Comparison of ENCODE assay signal across 10 cellular contexts in genomic region chr15:77067691-77068367, GRCh38. TPM values are rescaled to one million over a fixed set of nuclear protein-coding genes. Genes with fewer than 3 reads are reported as not detected.
DNase-seq lines count a peak whose midpoint lies in the region; ATAC-seq and TF ChIP-seq lines count a peak whose summit lies in the region.
"Had no signal": no experiment of that assay in that cellular context is flagged by ENCODE, and none has a peak within 500 bp of the region (broad histone marks: within the 10 kb centered on the region; RNA-seq: fewer than 3 reads in every experiment).

No MANE protein-coding gene starts in this region.

- peaks cover 57% of the 10 kb centered on the region for H3F3A ChIP-seq in PC-9 (ENCODE audit: insufficient read depth, low read depth)

- H3K27me3 Mint-ChIP-seq in H9 (ENCODE audit: low read depth), result no peaks in the 10 kb centered on the region; the same call in 1 of the 2 replicates

- H3K9me3 ChIP-seq in H9 (ENCODE audit: control insufficient read depth, low read depth, low read length) (no peaks in the 10 kb centered on the region), PC-9 (ENCODE audit: insufficient read depth, low read depth) (no peaks in the 10 kb centered on the region), spleen (no peaks in the 10 kb centered on the region)
- H3K9me3 ChIP-seq: gastroesophageal sphincter had no signal

- no peak overlapping the region for H2BK120ac ChIP-seq in H9 (ENCODE audit: low read depth, low read length, poor library complexity, severe bottlenecking)

- TF ChIP-seq CTCF in H9 (conservative IDR thresholded peaks at IDR 0.05), result no peak
- no peak for TF ChIP-seq CTCF in PC-9 (conservative IDR thresholded peaks at IDR 0.05)
- no peak for TF ChIP-seq CTCF in fibroblast of villous mesenchyme (IDR thresholded peaks at IDR 0.05; ENCODE audit: insufficient read depth, low read depth, low read length)
- TF ChIP-seq CTCF in spleen (IDR thresholded peaks at IDR 0.05 in 8 of 11, conservative IDR thresholded peaks at IDR 0.05 in 3 of 11), result no peak
- no peak for TF ChIP-seq CTCF in RWPE1 (conservative IDR thresholded peaks at IDR 0.05; ENCODE audit: low read depth)

- no peak overlapping the region for H2AK5ac ChIP-seq in H9 (ENCODE audit: insufficient read length, low read length)

- H3K4me3 ChIP-seq in PC-9 (0 out of 2 replicates have a peak overlapping the region, but pooled peaks have one; percentile 25), fibroblast of villous mesenchyme (ENCODE audit: low read depth, low read length) (no peak overlapping the region), spleen (peak overlapping the region in 1 of 8 donors; percentile 32)
- H3K4me3 ChIP-seq: gastroesophageal sphincter had no signal

- peaks cover 27 to 32% of the 10 kb centered on the region in 2 experiments for H3K4me1 Mint-ChIP-seq in H9

- no peaks in the 10 kb centered on the region for H4K20me1 ChIP-seq in H9 (ENCODE audit: control insufficient read depth, insufficient read depth, insufficient read length)
- no peaks in the 10 kb centered on the region for H4K20me1 ChIP-seq in PC-9 (ENCODE audit: insufficient read depth)

- no peak overlapping the region for H2BK12ac ChIP-seq in H9 (ENCODE audit: insufficient read length, low read depth, low read length)

- no TSS peak for BruUV-seq in PC-9 (replicated peaks; lab: Mats Ljungman, UMichigan)

- no peak overlapping the region for H4K5ac ChIP-seq in H9 (ENCODE audit: insufficient read length, low read depth, low read length)

- DNase-seq in H9 (no peak), PC-9 (peak in 1 of 2 experiments; percentile 70), fibroblast of villous mesenchyme (ENCODE audit: low read depth) (peak; percentile 56), spleen (no peak), NCI-H1417 treated with DMSO at 0.1 percent for 48 hours (lab: John Stamatoyannopoulos, UW) (no peak), RWPE1 (ENCODE audit: low spot score) (no peak)
- DNase-seq: activated T-cell treated with anti-CD3 and anti-CD28 coated beads, Interleukin-2, amount 50 U/mL, for 48 hours; stimulated activated CD8-positive, alpha-beta memory T cell treated with anti-CD3 and anti-CD28 coated beads, Interleukin-4, amount 100 ng/mL, for 48 hours had no signal

- no peak overlapping the region for H4K8ac ChIP-seq in H9 (replicated peaks; ENCODE audit: insufficient read length, low read depth, low read length)

- no peak overlapping the region for H2BK15ac ChIP-seq in H9 (ENCODE audit: low read depth, low read length)

- peaks cover 6% of the 10 kb centered on the region for H3K23me2 ChIP-seq in H9 (ENCODE audit: insufficient read length, low read depth, low read length, poor library complexity, severe bottlenecking)

- ATAC-seq in HG02571 (IDR thresholded peaks at IDR 0.05; ENCODE audit: unreplicated experiment), result no peak
- ATAC-seq: gastroesophageal sphincter had no signal

- intact Hi-C loops in PC-9 (cut with micrococcal nuclease; ENCODE audit: unreplicated experiment), result no loop called here
- intact Hi-C loops in spleen (cut with DNase I; ENCODE audit: low total_unique reads), result no loop called here

- H3K27ac ChIP-seq in H9 (ENCODE audit: insufficient read length, low read depth, low read length) (no peak overlapping the region), PC-9 (peak overlapping the region; percentile 88), spleen (peak overlapping the region in 7 of 8 donors; percentile 7 to 85 (median 72)), RWPE1 (no peak overlapping the region)
- H3K27ac ChIP-seq: gastroesophageal sphincter had no signal

- no peak overlapping the region for H3K18ac ChIP-seq in H9 (ENCODE audit: insufficient read length, low read depth, low read length)

- H3K27ac Mint-ChIP-seq in H9, result no peak overlapping the region

- H3K79me2 ChIP-seq in H9 (ENCODE audit: insufficient read depth, low read length) (peaks cover 14% of the 10 kb centered on the region; the same call in 1 of the 2 replicates), PC-9 (ENCODE audit: low read depth) (peaks cover 63% of the 10 kb centered on the region)

- H2BK5ac ChIP-seq in H9 (ENCODE audit: insufficient read length, low read length), result no peak overlapping the region

- CTCF ChIA-PET in PC-9 (lab: Charles Lee), result interaction anchor here (0.5 kb wide), 1 partner anchor 430 kb away, joined by 3 read pairs; no protein-coding TSS in a partner anchor
- CTCF ChIA-PET in RWPE1 (lab: Yijun Ruan, JAX), result interaction anchor here (0.6 kb wide), 1 partner anchor 27 kb away, joined by 3 read pairs; no protein-coding TSS in a partner anchor

- H3K56ac ChIP-seq in H9 (ENCODE audit: insufficient read length, low read depth, low read length), result no peak overlapping the region

- H3K27me3 ChIP-seq in H9 (ENCODE audit: insufficient read depth, low read length), result no peaks in the 10 kb centered on the region
- no peaks in the 10 kb centered on the region for H3K27me3 ChIP-seq in PC-9 (ENCODE audit: insufficient read depth, low read depth)
- no peaks in the 10 kb centered on the region for H3K27me3 ChIP-seq in spleen (replicated peaks in 1 of 7)
- H3K27me3 ChIP-seq: gastroesophageal sphincter had no signal

- peaks cover 3% of the 10 kb centered on the region for H3K4me1 ChIP-seq in H9 (ENCODE audit: insufficient read depth, low read length)
- H3K4me1 ChIP-seq in PC-9 (replicated peaks; ENCODE audit: insufficient read depth), result peaks cover 73% of the 10 kb centered on the region
- peaks cover 7 to 83% (median 62%) of the 10 kb centered on the region in 6 donors for H3K4me1 ChIP-seq in spleen

- H2BK20ac ChIP-seq in H9 (ENCODE audit: low read depth, low read length, poor library complexity, severe bottlenecking), result no peak overlapping the region

- no peak overlapping the region for H3K14ac ChIP-seq in H9 (ENCODE audit: insufficient read depth, low read length)

- peak overlapping the region; percentile 83 for H3K23ac ChIP-seq in H9 (ENCODE audit: insufficient read length, low read depth, low read length)

- peaks cover 2 to 8% (median 4%) of the 10 kb centered on the region in 3 experiments; a peak in 5 of 7 replicates for H3K36me3 Mint-ChIP-seq in H9 (ENCODE audit: insufficient read depth in 1 of 3, low read depth in 3 of 3)

- H3K4ac ChIP-seq in H9 (ENCODE audit: low read depth, low read length), result no peak overlapping the region

- POLR2A ChIA-PET in PC-9 (lab: Charles Lee; ENCODE audit: unreplicated experiment), result interaction anchor here (0.6 kb wide), 1 partner anchor 1461 kb away, joined by 4 read pairs; no protein-coding TSS in a partner anchor
- POLR2A ChIA-PET in RWPE1 (lab: Yijun Ruan, JAX; ENCODE audit: low non-redundant PET), result no interaction called here

- H3K4me2 ChIP-seq in H9 (ENCODE audit: insufficient read depth, insufficient read length, low read length), result no peak overlapping the region
- H3K4me2 ChIP-seq in PC-9, result peak overlapping the region; percentile 92

- H3K9me2 ChIP-seq in PC-9 (ENCODE audit: insufficient read depth), result no peaks in the 10 kb centered on the region

- H3K9me3 Mint-ChIP-seq in H9, result no peaks in the 10 kb centered on the region

- no peak overlapping the region for H4K91ac ChIP-seq in H9 (ENCODE audit: insufficient read length, low read depth, low read length)

- no peak for TF ChIP-seq POLR2A in spleen (IDR thresholded peaks at IDR 0.05)

- H3K79me1 ChIP-seq in H9 (ENCODE audit: insufficient read depth, low read depth, low read length, poor library complexity, severe bottlenecking), result no peaks in the 10 kb centered on the region

- no CpG with 5 or more reads among the region's 3 CpGs for WGBS in H9 (ENCODE audit: extremely low coverage, insufficient read length, low lambda C conversion rate)
- 49 to 55% (median 54%) methylated on average over 3 of the region's 3 CpGs for WGBS in spleen, 5 donors

- H3K36me3 ChIP-seq in PC-9 (ENCODE audit: low read depth), result no peaks in the 10 kb centered on the region
- no peaks in the 10 kb centered on the region for H3K36me3 ChIP-seq in spleen
- H3K36me3 ChIP-seq: gastroesophageal sphincter had no signal

- no peak overlapping the region for H2AFZ ChIP-seq in H9 (ENCODE audit: low read length)
- no peak overlapping the region for H2AFZ ChIP-seq in PC-9

- H3T11ph ChIP-seq in H9 (ENCODE audit: low read length), result no peak overlapping the region

- H3K4me3 Mint-ChIP-seq in H9, result no peak overlapping the region

- H3K9ac ChIP-seq in H9 (ENCODE audit: extremely low read depth, insufficient read length, low read length), result peak overlapping the region; percentile 27

RNA-seq across cellular contexts. Expression of gene TSPAN3, which starts 3.1 kb away (rescaled TPM):
- total RNA-seq in H9 (2021) (117 and 124 TPM in 2 replicates), PC-9 (2021) (133 and 151 TPM in 2 replicates), fibroblast of villous mesenchyme (136 and 203 TPM in 2 replicates), spleen (100 to 1,000 TPM in 6 of 7 donors, 10 to 100 TPM in 1; 98.5 to 276 (median 124) TPM)
- polyA plus RNA-seq in spleen, result 100 to 1,000 TPM; 117 to 160 (median 158) TPM

Comparison
In these comparisons a context has a peak if more than half of its experiments do, and no peak if none do; other contexts are left out.
1. H3K27ac ChIP-seq: peak in PC-9 (single experiment) and spleen (7 of 8); none in H9 (single experiment) and RWPE1 (single experiment).